ENCODE assay signal across 1 cellular context in genomic region chrX:20143539-20143938, GRCh38.
TF ChIP-seq lines count a peak whose summit lies in the region.

No MANE protein-coding gene starts in this region.

TF ChIP-seq in K562, 482 proteins besides CTCF, POLR2A, EP300 and RAD21:
- TF ChIP-seq, protein P1, sequence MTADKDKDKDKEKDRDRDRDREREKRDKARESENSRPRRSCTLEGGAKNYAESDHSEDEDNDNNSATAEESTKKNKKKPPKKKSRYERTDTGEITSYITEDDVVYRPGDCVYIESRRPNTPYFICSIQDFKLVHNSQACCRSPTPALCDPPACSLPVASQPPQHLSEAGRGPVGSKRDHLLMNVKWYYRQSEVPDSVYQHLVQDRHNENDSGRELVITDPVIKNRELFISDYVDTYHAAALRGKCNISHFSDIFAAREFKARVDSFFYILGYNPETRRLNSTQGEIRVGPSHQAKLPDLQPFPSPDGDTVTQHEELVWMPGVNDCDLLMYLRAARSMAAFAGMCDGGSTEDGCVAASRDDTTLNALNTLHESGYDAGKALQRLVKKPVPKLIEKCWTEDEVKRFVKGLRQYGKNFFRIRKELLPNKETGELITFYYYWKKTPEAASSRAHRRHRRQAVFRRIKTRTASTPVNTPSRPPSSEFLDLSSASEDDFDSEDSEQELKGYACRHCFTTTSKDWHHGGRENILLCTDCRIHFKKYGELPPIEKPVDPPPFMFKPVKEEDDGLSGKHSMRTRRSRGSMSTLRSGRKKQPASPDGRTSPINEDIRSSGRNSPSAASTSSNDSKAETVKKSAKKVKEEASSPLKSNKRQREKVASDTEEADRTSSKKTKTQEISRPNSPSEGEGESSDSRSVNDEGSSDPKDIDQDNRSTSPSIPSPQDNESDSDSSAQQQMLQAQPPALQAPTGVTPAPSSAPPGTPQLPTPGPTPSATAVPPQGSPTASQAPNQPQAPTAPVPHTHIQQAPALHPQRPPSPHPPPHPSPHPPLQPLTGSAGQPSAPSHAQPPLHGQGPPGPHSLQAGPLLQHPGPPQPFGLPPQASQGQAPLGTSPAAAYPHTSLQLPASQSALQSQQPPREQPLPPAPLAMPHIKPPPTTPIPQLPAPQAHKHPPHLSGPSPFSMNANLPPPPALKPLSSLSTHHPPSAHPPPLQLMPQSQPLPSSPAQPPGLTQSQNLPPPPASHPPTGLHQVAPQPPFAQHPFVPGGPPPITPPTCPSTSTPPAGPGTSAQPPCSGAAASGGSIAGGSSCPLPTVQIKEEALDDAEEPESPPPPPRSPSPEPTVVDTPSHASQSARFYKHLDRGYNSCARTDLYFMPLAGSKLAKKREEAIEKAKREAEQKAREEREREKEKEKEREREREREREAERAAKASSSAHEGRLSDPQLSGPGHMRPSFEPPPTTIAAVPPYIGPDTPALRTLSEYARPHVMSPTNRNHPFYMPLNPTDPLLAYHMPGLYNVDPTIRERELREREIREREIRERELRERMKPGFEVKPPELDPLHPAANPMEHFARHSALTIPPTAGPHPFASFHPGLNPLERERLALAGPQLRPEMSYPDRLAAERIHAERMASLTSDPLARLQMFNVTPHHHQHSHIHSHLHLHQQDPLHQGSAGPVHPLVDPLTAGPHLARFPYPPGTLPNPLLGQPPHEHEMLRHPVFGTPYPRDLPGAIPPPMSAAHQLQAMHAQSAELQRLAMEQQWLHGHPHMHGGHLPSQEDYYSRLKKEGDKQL (CRISPR knock-in tag; IDR thresholded peaks at IDR 0.05; ENCODE audit: borderline replicate concordance), result no peak
- no peak for TF ChIP-seq ZNF589 (CRISPR knock-in tag; IDR thresholded peaks at IDR 0.05; ENCODE audit: low read depth)
